ENCODE assay signal across 28 cellular contexts in the genomic region with DNA sequence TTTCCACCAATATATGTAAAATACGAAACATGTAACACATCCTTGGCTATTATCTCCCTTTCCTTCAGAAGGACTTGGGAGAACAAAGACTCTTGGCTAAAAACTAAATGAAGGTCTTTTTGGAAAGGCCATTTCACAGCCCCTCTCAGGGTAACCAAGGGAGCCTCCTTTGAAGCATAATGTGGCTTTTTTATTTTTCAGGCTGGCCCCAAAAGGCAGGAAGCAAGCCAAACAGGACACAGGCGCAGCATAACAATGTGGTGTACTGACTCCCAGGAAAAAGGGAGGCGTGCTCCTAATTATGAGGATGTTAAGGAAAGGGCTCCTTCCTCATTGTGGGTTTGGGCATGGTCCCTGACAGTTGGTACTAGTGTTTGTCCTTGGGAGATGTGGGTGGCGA. TPM values are rescaled to one million over a fixed set of nuclear protein-coding genes. Genes with fewer than 3 reads are reported as not detected.
"Had no signal": no experiment of that assay in that cellular context is flagged by ENCODE, and none has a peak within 500 bp of the region (broad histone marks: within the 10 kb centered on the region; RNA-seq: fewer than 3 reads in every experiment).

No MANE protein-coding gene starts in this region.

- ATAC-seq: activated T-cell treated with anti-CD3 and anti-CD28 coated beads, Interleukin-2, amount 50 U/mL, for 72 hours; T-helper 17 cell had no signal

- H3K9me3 Mint-ChIP-seq: activated B cell treated with CpG ODN at 0.5 μM for 24 hours; activated CD4-positive, alpha-beta memory T cell treated with anti-CD3 and anti-CD28 coated beads, Interleukin-2, amount 10 ng/mL, durations not matched to agents 7 days and 5 days; activated naive CD4-positive, alpha-beta T cell treated with anti-CD3 and anti-CD28 coated beads, Interleukin-2, amount 10 ng/mL, durations not matched to agents 7 days and 5 days; activated naive CD8-positive, alpha-beta T cell treated with anti-CD3 and anti-CD28 coated beads, Interleukin-2, amount 10 ng/mL, durations not matched to agents 7 days and 5 days; activated T-cell treated with anti-CD3 and anti-CD28 coated beads, Interleukin-2, amount 50 U/mL, for 72 hours; activated T-helper 2 cell treated with anti-CD3 and anti-CD28 coated beads, Interferon-gamma antibody, Interleukin-2, Interleukin-4, amounts not matched to agents 10 μg/mL and 5 μg/mL and 100 μg/mL, durations not matched to agents 14 hours and 24 hours and 36 hours had no signal

- H3K27me3 ChIP-seq: adrenal gland, Peyer's patch had no signal

- H3K4me1 Mint-ChIP-seq: activated B cell treated with CpG ODN at 0.5 μM for 24 hours, T-helper 17 cell had no signal

- H3K4me3 ChIP-seq: adrenal gland, Peyer's patch had no signal

- H3K36me3 ChIP-seq: adrenal gland, Peyer's patch had no signal

- H3K27ac Mint-ChIP-seq: activated B cell treated with CpG ODN at 0.5 μM for 24 hours; activated CD4-positive, alpha-beta memory T cell treated with anti-CD3 and anti-CD28 coated beads, Interleukin-2, amount 10 ng/mL, durations not matched to agents 7 days and 5 days; activated naive CD8-positive, alpha-beta T cell treated with anti-CD3 and anti-CD28 coated beads, Interleukin-2, amount 10 ng/mL, durations not matched to agents 7 days and 5 days; activated T-cell treated with anti-CD3 and anti-CD28 coated beads, Interleukin-2, amount 50 U/mL, for 72 hours; activated T-helper 2 cell treated with anti-CD3 and anti-CD28 coated beads, Interferon-gamma antibody, Interleukin-2, Interleukin-4, amounts not matched to agents 10 μg/mL and 5 μg/mL and 100 μg/mL, durations not matched to agents 14 hours and 24 hours and 36 hours; T-helper 17 cell had no signal

- DNase-seq: activated B cell treated with CpG ODN at 0.5 μM for 24 hours; activated CD4-positive, alpha-beta memory T cell treated with anti-CD3 and anti-CD28 coated beads, Interleukin-2, amount 10 ng/mL, durations not matched to agents 7 days and 5 days; activated CD4-positive, alpha-beta T cell treated with anti-CD3 and anti-CD28 coated beads, Interleukin-2, amount 50 U/mL, for 1 hour; activated CD8-positive, alpha-beta memory T cell treated with anti-CD3 and anti-CD28 coated beads, Interleukin-2, amount 50 U/mL, for 4 hours; activated gamma-delta T cell treated with Interleukin-2 at 50 U/mL for 16 hours; activated naive CD4-positive, alpha-beta T cell treated with anti-CD3 and anti-CD28 coated beads, Interleukin-2, amount 10 ng/mL, durations not matched to agents 7 days and 5 days; activated naive CD8-positive, alpha-beta T cell treated with anti-CD3 and anti-CD28 coated beads, Interleukin-2, amount 10 ng/mL, durations not matched to agents 7 days and 5 days; activated T-cell treated with anti-CD3 and anti-CD28 coated beads, Interleukin-2, amount 50 U/mL, for 72 hours; adrenal gland; KG1; NCI-H1048; NCI-H1417; NCI-H1930; NCI-H2171; NCI-H226; NCI-H526; NCI-H82; NK-92 treated with Interleukin-12 subunit alpha and Interleukin-12 subunit beta, amount 100 ng/mL, for 24 hours; Peyer's patch; SHP77; T-helper 17 cell; T-helper 9 cell had no signal

- H3K4me3 Mint-ChIP-seq: activated B cell treated with CpG ODN at 0.5 μM for 24 hours; activated CD4-positive, alpha-beta memory T cell treated with anti-CD3 and anti-CD28 coated beads, Interleukin-2, amount 10 ng/mL, durations not matched to agents 7 days and 5 days; activated naive CD4-positive, alpha-beta T cell treated with anti-CD3 and anti-CD28 coated beads, Interleukin-2, amount 10 ng/mL, durations not matched to agents 7 days and 5 days; activated naive CD8-positive, alpha-beta T cell treated with anti-CD3 and anti-CD28 coated beads, Interleukin-2, amount 10 ng/mL, durations not matched to agents 7 days and 5 days; activated T-cell treated with anti-CD3 and anti-CD28 coated beads, Interleukin-2, amount 50 U/mL, for 72 hours had no signal

- H3K4me1 ChIP-seq: adrenal gland, Peyer's patch had no signal

- H3K36me3 Mint-ChIP-seq: activated naive CD4-positive, alpha-beta T cell treated with anti-CD3 and anti-CD28 coated beads, Interleukin-2, amount 10 ng/mL, durations not matched to agents 7 days and 5 days; activated naive CD8-positive, alpha-beta T cell treated with anti-CD3 and anti-CD28 coated beads, Interleukin-2, amount 10 ng/mL, durations not matched to agents 7 days and 5 days had no signal

- H3K27ac ChIP-seq: adrenal gland, Peyer's patch, RWPE1 had no signal

RNA-seq across cellular contexts. Expression of a gene that starts 53.2 kb away (rescaled TPM):
- total RNA-seq: activated B cell treated with CpG ODN at 0.5 μM for 24 hours; activated CD4-positive, alpha-beta memory T cell treated with anti-CD3 and anti-CD28 coated beads, Interleukin-2, amount 10 ng/mL, durations not matched to agents 7 days and 5 days; activated naive CD8-positive, alpha-beta T cell treated with anti-CD3 and anti-CD28 coated beads, Interleukin-2, amount 10 ng/mL, durations not matched to agents 7 days and 5 days; activated T-cell treated with anti-CD3 and anti-CD28 coated beads, Interleukin-2, amount 50 U/mL, for 72 hours; activated T-helper 2 cell treated with anti-CD3 and anti-CD28 coated beads, Interferon-gamma antibody, Interleukin-2, Interleukin-4, amounts not matched to agents 10 μg/mL and 5 μg/mL and 100 μg/mL, durations not matched to agents 14 hours and 24 hours and 36 hours; adrenal gland; LHCN-M2; M059J; NCI-H460; T-helper 17 cell had no signal

RNA-seq across cellular contexts. Expression of a gene that starts 56.7 kb away (rescaled TPM):
- total RNA-seq: activated B cell treated with CpG ODN at 0.5 μM for 24 hours; activated CD4-positive, alpha-beta memory T cell treated with anti-CD3 and anti-CD28 coated beads, Interleukin-2, amount 10 ng/mL, durations not matched to agents 7 days and 5 days; activated naive CD8-positive, alpha-beta T cell treated with anti-CD3 and anti-CD28 coated beads, Interleukin-2, amount 10 ng/mL, durations not matched to agents 7 days and 5 days; activated T-cell treated with anti-CD3 and anti-CD28 coated beads, Interleukin-2, amount 50 U/mL, for 72 hours; activated T-helper 2 cell treated with anti-CD3 and anti-CD28 coated beads, Interferon-gamma antibody, Interleukin-2, Interleukin-4, amounts not matched to agents 10 μg/mL and 5 μg/mL and 100 μg/mL, durations not matched to agents 14 hours and 24 hours and 36 hours; adrenal gland; LHCN-M2; M059J; NCI-H460; Peyer's patch; SK-MEL-5; T-helper 17 cell had no signal
- polyA plus RNA-seq: adrenal gland had no signal
